In the genomic region with DNA sequence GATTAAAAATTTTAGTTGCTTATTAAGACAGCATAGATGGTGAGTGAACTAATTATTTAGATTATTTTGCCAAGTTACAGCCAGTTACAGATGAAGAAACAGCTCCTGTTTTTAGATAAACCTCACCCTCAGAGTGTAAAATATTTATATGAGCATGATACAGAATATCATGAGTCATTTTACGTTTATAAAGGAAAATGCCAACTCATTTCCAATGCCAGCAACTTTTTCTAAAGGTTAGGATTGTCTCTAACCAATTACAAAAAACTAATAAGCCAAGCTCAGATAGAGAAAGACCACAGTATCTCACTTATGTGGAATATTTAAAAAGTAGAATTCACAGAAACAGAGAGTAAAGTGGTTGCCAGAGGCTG, we compare ENCODE assay signal across 1 cellular context.
TF ChIP-seq lines count a peak whose summit lies in the region.

No MANE protein-coding gene starts in this region.

TF ChIP-seq in IMR-90, 13 proteins besides CTCF, POLR2A, EP300 and RAD21 (continued from another document):
- TF ChIP-seq, protein P1, sequence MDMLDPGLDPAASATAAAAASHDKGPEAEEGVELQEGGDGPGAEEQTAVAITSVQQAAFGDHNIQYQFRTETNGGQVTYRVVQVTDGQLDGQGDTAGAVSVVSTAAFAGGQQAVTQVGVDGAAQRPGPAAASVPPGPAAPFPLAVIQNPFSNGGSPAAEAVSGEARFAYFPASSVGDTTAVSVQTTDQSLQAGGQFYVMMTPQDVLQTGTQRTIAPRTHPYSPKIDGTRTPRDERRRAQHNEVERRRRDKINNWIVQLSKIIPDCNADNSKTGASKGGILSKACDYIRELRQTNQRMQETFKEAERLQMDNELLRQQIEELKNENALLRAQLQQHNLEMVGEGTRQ (IDR thresholded peaks at IDR 0.05; ENCODE audit: low read depth, low read length), result no peak
- no peak for TF ChIP-seq BHLHE40 (IDR thresholded peaks at IDR 0.05; ENCODE audit: low read depth, low read length)
- TF ChIP-seq RFX5 (IDR thresholded peaks at IDR 0.05; ENCODE audit: low read depth, low read length), result no peak
- TF ChIP-seq, protein P2, sequence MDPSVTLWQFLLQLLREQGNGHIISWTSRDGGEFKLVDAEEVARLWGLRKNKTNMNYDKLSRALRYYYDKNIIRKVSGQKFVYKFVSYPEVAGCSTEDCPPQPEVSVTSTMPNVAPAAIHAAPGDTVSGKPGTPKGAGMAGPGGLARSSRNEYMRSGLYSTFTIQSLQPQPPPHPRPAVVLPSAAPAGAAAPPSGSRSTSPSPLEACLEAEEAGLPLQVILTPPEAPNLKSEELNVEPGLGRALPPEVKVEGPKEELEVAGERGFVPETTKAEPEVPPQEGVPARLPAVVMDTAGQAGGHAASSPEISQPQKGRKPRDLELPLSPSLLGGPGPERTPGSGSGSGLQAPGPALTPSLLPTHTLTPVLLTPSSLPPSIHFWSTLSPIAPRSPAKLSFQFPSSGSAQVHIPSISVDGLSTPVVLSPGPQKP (IDR thresholded peaks at IDR 0.05; ENCODE audit: borderline replicate concordance, low read depth, low read length), result no peak
- TF ChIP-seq MAFK (IDR thresholded peaks at IDR 0.05; ENCODE audit: low read depth, low read length), result 0 out of 2 replicates have a peak, but pooled peaks have one; percentile 17
